23 cellular contexts compared by ENCODE assay signal in genomic region chr18:74303936-74304335, GRCh38. TPM values are rescaled to one million over a fixed set of nuclear protein-coding genes. Genes with fewer than 3 reads are reported as not detected.
DNase-seq lines count a peak whose midpoint lies in the region; ATAC-seq, FAIRE-seq and TF ChIP-seq lines count a peak whose summit lies in the region.
"Had no signal": no experiment of that assay in that cellular context is flagged by ENCODE, and none has a peak within 500 bp of the region (broad histone marks: within the 10 kb centered on the region; RNA-seq: fewer than 3 reads in every experiment).

No MANE protein-coding gene starts in this region.

- no peaks in the 10 kb centered on the region for H3K4me1 ChIP-seq in H1 (replicated peaks in 1 of 4; ENCODE audit: control insufficient read depth in 3 of 4, insufficient read depth in 4 of 4, low read length in 3 of 4)
- no peaks in the 10 kb centered on the region for H3K4me1 ChIP-seq in testis
- H3K4me1 ChIP-seq: transverse colon had no signal

- POLR2A ChIA-PET in H1 (lab: Charles Lee; ENCODE audit: partially characterized antibody): no interaction called here

- TF ChIP-seq EP300 in H1 (IDR thresholded peaks at IDR 0.05; ENCODE audit: borderline replicate concordance in 1 of 2, low read depth in 2 of 2, low read length in 2 of 2): no peak

- no peak overlapping the region for H2BK15ac ChIP-seq in H1 (ENCODE audit: low read length)

- no peak overlapping the region for H2BK12ac ChIP-seq in H1 (ENCODE audit: low read depth, low read length)

- intact Hi-C loops in testis (cut with DNase I; ENCODE audit: low total_unique reads): no loop called here

- FAIRE-seq in H1 (lab: Jason Lieb, UNC): no peak

- TF ChIP-seq CTCF in H1 (IDR thresholded peaks at IDR 0.05; ENCODE audit: control extremely low read depth in 1 of 3, insufficient read depth in 1 of 3, low read depth in 1 of 3, low read length in 3 of 3) (no peak), testis (IDR thresholded peaks at IDR 0.05) (no peak)

- H3K9ac ChIP-seq in H1 (replicated peaks in 1 of 4; ENCODE audit: extremely low read depth in 1 of 4, low read depth in 3 of 4, low read length in 3 of 4): no peak overlapping the region

- ATAC-seq in HG03457 (IDR thresholded peaks at IDR 0.05; ENCODE audit: unreplicated experiment) (no peak), GM21619 (IDR thresholded peaks at IDR 0.05; ENCODE audit: unreplicated experiment) (no peak)
- ATAC-seq: stimulated activated memory B cell treated with anti-CD40 and anti-IgM and Interleukin-4, amounts not matched to agents 10 μg/mL and 1 μg/mL and 100 μg/mL, for 72 hours had no signal

- H4K20me1 ChIP-seq in H1 (replicated peaks in 1 of 2; ENCODE audit: control insufficient read depth in 1 of 2, insufficient read depth in 2 of 2, low read length in 2 of 2): no peaks in the 10 kb centered on the region

- TF ChIP-seq RAD21 in H1 (IDR thresholded peaks at IDR 0.05 in 1 of 2, conservative IDR thresholded peaks at IDR 0.05 in 1 of 2; ENCODE audit: low read depth in 2 of 2, low read length in 2 of 2): no peak

- TF ChIP-seq POLR2A in H1 (IDR thresholded peaks at IDR 0.05; ENCODE audit: control extremely low read depth in 1 of 2, low read depth in 2 of 2, low read length in 2 of 2) (no peak), testis (IDR thresholded peaks at IDR 0.05) (no peak)

- no peak overlapping the region for H3K4me3 ChIP-seq in MG63
- no peak overlapping the region for H3K4me3 ChIP-seq in H1 (ENCODE audit: extremely low read depth in 1 of 4, insufficient read depth in 2 of 4, low read depth in 3 of 4, low read length in 4 of 4)
- H3K4me3 ChIP-seq in testis: no peak overlapping the region
- H3K4me3 ChIP-seq: transverse colon had no signal

- H2AK5ac ChIP-seq in H1 (ENCODE audit: low read depth, low read length): no peak overlapping the region

- H3K79me1 ChIP-seq in H1 (ENCODE audit: low read depth, low read length): no peaks in the 10 kb centered on the region

- H3K36me3 ChIP-seq in MG63 (no peaks in the 10 kb centered on the region), H1 (ENCODE audit: control insufficient read depth in 2 of 4, insufficient read depth in 4 of 4, low read length in 3 of 4) (no peaks in the 10 kb centered on the region; a peak in 1 of 8 replicates), testis (ENCODE audit: low read depth, missing control alignments) (no peaks in the 10 kb centered on the region)
- H3K36me3 ChIP-seq: transverse colon had no signal

- H3K4me2 ChIP-seq in H1 (ENCODE audit: insufficient read depth in 1 of 2, low read depth in 2 of 2, low read length in 2 of 2): no peak overlapping the region

- no peak overlapping the region for H2BK120ac ChIP-seq in H1 (replicated peaks; ENCODE audit: low read depth, low read length)

- no peak overlapping the region for H2BK5ac ChIP-seq in H1 (ENCODE audit: low read depth, low read length)

- H3K27me3 ChIP-seq in MG63: no peaks in the 10 kb centered on the region
- no peaks in the 10 kb centered on the region for H3K27me3 ChIP-seq in H1 (replicated peaks in 1 of 4; ENCODE audit: control insufficient read depth in 3 of 4, extremely low read depth in 1 of 4, insufficient read depth in 3 of 4, low read length in 3 of 4)
- H3K27me3 ChIP-seq in testis: no peaks in the 10 kb centered on the region
- H3K27me3 ChIP-seq: transverse colon had no signal

- H3K27ac ChIP-seq in H1 (ENCODE audit: low read depth, low read length) (no peak overlapping the region), testis (no peak overlapping the region)
- H3K27ac ChIP-seq: transverse colon had no signal

- no peak overlapping the region for H3K56ac ChIP-seq in H1 (replicated peaks; ENCODE audit: insufficient read length, low read depth, low read length)

- no peak overlapping the region for H3K18ac ChIP-seq in H1 (ENCODE audit: extremely low read depth, low read length)

- no peak overlapping the region for H3K4ac ChIP-seq in H1 (replicated peaks; ENCODE audit: insufficient read length, low read depth, low read length)

- CTCF ChIA-PET in H1 (lab: Charles Lee; ENCODE audit: partially characterized antibody): no interaction called here

- no peaks in the 10 kb centered on the region for H3K23me2 ChIP-seq in H1 (ENCODE audit: low read depth, low read length)

- no peak overlapping the region for H3K23ac ChIP-seq in H1 (ENCODE audit: insufficient read length)

- DNase-seq in AG08395 (ENCODE audit: low spot score) (peak; percentile 56), MG63 (peak; percentile 61), H1 (ENCODE audit: low read depth in 1 of 2, low spot score in 2 of 2) (no peak), kidney tubule cell (ENCODE audit: low spot score) (peak; percentile 83), testis (no peak)
- no peak for DNase-seq in activated CD4-positive, alpha-beta T cell treated with anti-CD3 and anti-CD28 coated beads for 48 hours
- DNase-seq: activated CD4-positive, alpha-beta T cell treated with anti-CD3 and anti-CD28 coated beads, Interleukin-2, amount 50 U/mL, for 1 hour; activated naive CD4-positive, alpha-beta T cell treated with anti-CD3 and anti-CD28 coated beads, Interleukin-2, amount 10 ng/mL, durations not matched to agents 7 days and 5 days; CD4-positive, alpha-beta memory T cell; dermis blood vessel endothelial cell; DND-41; islet precursor cell; mesendoderm; NCI-H2081; NCI-H526; transverse colon had no signal

- H2BK20ac ChIP-seq in H1 (ENCODE audit: low read length): no peak overlapping the region

- H2AFZ ChIP-seq in H1 (ENCODE audit: low read length): no peak overlapping the region

- no peak overlapping the region for H4K8ac ChIP-seq in H1 (ENCODE audit: extremely low read depth, insufficient read depth, low read length)

- H3K14ac ChIP-seq in H1 (ENCODE audit: insufficient read length): no peak overlapping the region

- no peaks in the 10 kb centered on the region for H3K79me2 ChIP-seq in H1 (ENCODE audit: control insufficient read depth in 1 of 2, insufficient read depth in 2 of 2, low read length in 2 of 2)

- WGBS in H1 (ENCODE audit: extremely low coverage in 1 of 2, insufficient coverage in 1 of 2, insufficient read length in 1 of 2, insufficient replicate concordance in 2 of 2, low coverage in 1 of 2, low lambda C conversion rate in 2 of 2, missing lambda C conversion rate in 1 of 2), 2 experiments: 94% methylated on average over 1 of the region's 1 CpG; no CpG with 5 or more reads in 1 of the 2 experiments
- WGBS in testis, 2 donors: 82 to 93% methylated on average over 1 of the region's 1 CpG

- no peak overlapping the region for H4K5ac ChIP-seq in H1 (ENCODE audit: insufficient read length, low read depth, low read length)

- H3K9me3 ChIP-seq in MG63 (peaks cover 3% of the 10 kb centered on the region), H1 (ENCODE audit: insufficient read depth in 2 of 2, low read depth in 1 of 2, low read length in 1 of 2) (peaks cover 0 to 7% of the 10 kb centered on the region in 2 experiments; a peak in 2 of 4 replicates), testis (no peaks in the 10 kb centered on the region)
- H3K9me3 ChIP-seq: transverse colon had no signal

- H4K91ac ChIP-seq in H1 (replicated peaks; ENCODE audit: insufficient read length, low read length): peak overlapping the region; percentile 73

TF ChIP-seq in H1, 55 proteins besides CTCF, POLR2A, EP300 and RAD21:
- TF ChIP-seq RFX5 (IDR thresholded peaks at IDR 0.05; ENCODE audit: borderline replicate concordance, low read depth, low read length) (no peak), JUN (IDR thresholded peaks at IDR 0.05; ENCODE audit: low read depth, low read length) (no peak)

RNA-seq across cellular contexts. Expression of gene C18orf63, which starts 11.7 kb away (rescaled TPM):
- total RNA-seq in MG63 (2014; rRNA removed; shearing (Covaris generic); ENCODE audit: low replicate concordance): not detected in 2 replicates
- not detected in 2 replicates for total RNA-seq in H1 (2021; fragmentation: NEBNext Ultra II Directional; extraction: Animal tissue kit (Norgen Biotek cat#: 25700))
- polyA plus RNA-seq in H1 (2011; rRNA removed) (not detected in 2 replicates), testis (ENCODE audit: insufficient read depth, low read depth, low replicate concordance) (13.7 TPM)
- polyA plus RNA-seq in H1 (2011; cell fraction: cytosol; rRNA removed): not detected
- not detected for polyA plus RNA-seq in H1 (2011; cell fraction: nucleus; rRNA removed)
- not detected in 4 replicates for polyA plus RNA-seq in H1 (2012, experiment 1 of 2)
- not detected for polyA plus RNA-seq in H1 (2012, experiment 2 of 2)
- polyA plus RNA-seq in H1 (2013, experiment 1 of 2): not detected
- polyA plus RNA-seq in H1 (2013, experiment 2 of 2): not detected
- polyA minus RNA-seq in H1 (2011; rRNA and poly(A)+ RNA removed): not detected in 2 replicates
- polyA minus RNA-seq in H1 (2011; cell fraction: cytosol; rRNA and poly(A)+ RNA removed): not detected
- not detected for polyA minus RNA-seq in H1 (2011; cell fraction: nucleus; rRNA and poly(A)+ RNA removed)
- 10 to 100 TPM in 1 of 2 donors, 1 to 10 TPM in 1; 9.8 to 22.1 TPM for total RNA-seq in testis
- total RNA-seq: CD4-positive, alpha-beta memory T cell; dermis blood vessel endothelial cell; epithelial cell of proximal tubule; pulmonary artery endothelial cell; transverse colon had no signal
- polyA plus RNA-seq: AG04450; CD4-positive, alpha-beta memory T cell; neural cell had no signal

RNA-seq across cellular contexts. Expression of gene CYB5A, which starts 12.2 kb away (rescaled TPM):
- total RNA-seq in MG63 (2014; rRNA removed; shearing (Covaris generic); ENCODE audit: low replicate concordance): not detected in 2 replicates
- 153 and 154 TPM in 2 replicates for total RNA-seq in H1 (2021; fragmentation: NEBNext Ultra II Directional; extraction: Animal tissue kit (Norgen Biotek cat#: 25700))
- polyA plus RNA-seq in H1 (2011; rRNA removed) (186 and 195 TPM in 2 replicates), testis (ENCODE audit: insufficient read depth, low read depth, low replicate concordance) (126 TPM)
- polyA plus RNA-seq in H1 (2011; cell fraction: cytosol; rRNA removed): 277 TPM
- polyA plus RNA-seq in H1 (2011; cell fraction: nucleus; rRNA removed): 76.0 TPM
- polyA plus RNA-seq in H1 (2012, experiment 1 of 2): 131 to 163 TPM (median 150 TPM) in 4 replicates
- polyA plus RNA-seq in H1 (2012, experiment 2 of 2): 107 TPM
- 120 TPM for polyA plus RNA-seq in H1 (2013, experiment 1 of 2)
- polyA plus RNA-seq in H1 (2013, experiment 2 of 2): 122 TPM
- 48.1 and 64.5 TPM in 2 replicates for polyA minus RNA-seq in H1 (2011; rRNA and poly(A)+ RNA removed)
- polyA minus RNA-seq in H1 (2011; cell fraction: cytosol; rRNA and poly(A)+ RNA removed): 59.4 TPM
- 36.3 TPM for polyA minus RNA-seq in H1 (2011; cell fraction: nucleus; rRNA and poly(A)+ RNA removed)
- 10 to 100 TPM; 77.2 to 96.0 TPM for total RNA-seq in testis

Comparison
In these comparisons a context has a peak if more than half of its experiments do, and no peak if none do; other contexts are left out.
1. DNase-seq: peak in AG08395 (single experiment), MG63 (single experiment) and kidney tubule cell (single experiment); none in H1 (0 of 2), testis (single experiment) and activated CD4-positive, alpha-beta T cell treated with anti-CD3 and anti-CD28 coated beads for 48 hours (single experiment).
2. RNA of gene C18orf63, which starts 11.7 kb away (total RNA-seq): 9.8 to 22.1 TPM in testis; not detected in MG63 and not detected in H1; every median in the first group is over 10 times any median in the second.
3. RNA of gene CYB5A, which starts 12.2 kb away (total RNA-seq): 153 to 154 TPM in H1 and 77.2 to 96.0 TPM in testis; not detected in MG63; every median in the first group is over 10 times any median in the second.